Comparison of ENCODE assay signal across 32 cellular contexts in genomic region chr3:13211605-13212210, GRCh38.
"Had no signal": no experiment of that assay in that cellular context is flagged by ENCODE, and none has a peak within 500 bp of the region (broad histone marks: within the 10 kb centered on the region; RNA-seq: fewer than 3 reads in every experiment).

No MANE protein-coding gene starts in this region.

- H3K9me3 Mint-ChIP-seq: activated CD4-positive, alpha-beta memory T cell treated with anti-CD3 and anti-CD28 coated beads for 36 hours; activated naive CD4-positive, alpha-beta T cell treated with anti-CD3 and anti-CD28 coated beads, Interleukin-2, amount 10 ng/mL, durations not matched to agents 7 days and 5 days; activated naive CD8-positive, alpha-beta T cell treated with anti-CD3 and anti-CD28 coated beads, Interleukin-2, amount 50 U/mL, for 24 hours; T-cell had no signal

- H3K4me3 Mint-ChIP-seq: activated CD4-positive, alpha-beta memory T cell treated with anti-CD3 and anti-CD28 coated beads for 36 hours; activated naive CD4-positive, alpha-beta T cell treated with anti-CD3 and anti-CD28 coated beads, Interleukin-2, amount 10 ng/mL, durations not matched to agents 7 days and 5 days; activated naive CD8-positive, alpha-beta T cell; activated naive CD8-positive, alpha-beta T cell treated with anti-CD3 and anti-CD28 coated beads, Interleukin-2, amount 50 U/mL, for 24 hours; brain; T-cell had no signal

- H3K36me3 Mint-ChIP-seq: activated CD4-positive, alpha-beta memory T cell treated with anti-CD3 and anti-CD28 coated beads for 36 hours; activated naive CD4-positive, alpha-beta T cell treated with anti-CD3 and anti-CD28 coated beads, Interleukin-2, amount 10 ng/mL, durations not matched to agents 7 days and 5 days; activated naive CD8-positive, alpha-beta T cell; brain; T-cell had no signal

- DNase-seq: activated CD4-positive, alpha-beta memory T cell treated with anti-CD3 and anti-CD28 coated beads for 36 hours; activated CD4-positive, alpha-beta T cell treated with anti-CD3 and anti-CD28 coated beads for 4 hours; activated CD4-positive, alpha-beta T cell treated with anti-CD3 and anti-CD28 coated beads, Interleukin-2, amount 50 U/mL, for 1 hour; activated CD8-positive, alpha-beta memory T cell treated with anti-CD3 and anti-CD28 coated beads, Interleukin-2, amount 50 U/mL, for 4 hours; activated effector memory CD4-positive, alpha-beta T cell treated with Interleukin-2 at 50 U/mL for 16 hours; activated naive CD4-positive, alpha-beta T cell treated with anti-CD3 and anti-CD28 coated beads, Interleukin-2, amount 10 ng/mL, durations not matched to agents 7 days and 5 days; activated naive CD8-positive, alpha-beta T cell treated with anti-CD3 and anti-CD28 coated beads, Interleukin-2, amount 50 U/mL, for 24 hours; activated T-cell treated with anti-CD3 and anti-CD28 coated beads for 4 hours; activated T-cell treated with anti-CD3 and anti-CD28 coated beads, Interleukin-2, amount 50 U/mL, for 48 hours; anterior cingulate cortex; caudate nucleus; NCI-H1105 treated with DMSO at 0.1 percent for 48 hours; NCI-H1436; NCI-H1694; NCI-H1930; NCI-H2081 treated with DMSO at 0.1 percent for 48 hours; NCI-H510A; NCI-H526; NCI-H748 treated with DMSO at 0.1 percent for 48 hours; NK-92 treated with Interleukin-12 subunit alpha and Interleukin-12 subunit beta, amount 100 ng/mL, for 24 hours; PC-3; Peyer's patch; RPMI8226; SIG-M5; T-cell; T-helper 2 cell; T-helper 9 cell had no signal

- ATAC-seq: activated naive CD8-positive, alpha-beta T cell treated with anti-CD3 and anti-CD28 coated beads, Interleukin-2, amount 50 U/mL, for 24 hours; PC-3; Right ventricle myocardium inferior; SK-N-SH treated with all-trans-retinoic acid at 6 μM for 48 hours; T-cell had no signal

- H3K27me3 ChIP-seq: Peyer's patch had no signal

- H3K27ac Mint-ChIP-seq: activated CD4-positive, alpha-beta memory T cell treated with anti-CD3 and anti-CD28 coated beads for 36 hours; activated naive CD4-positive, alpha-beta T cell treated with anti-CD3 and anti-CD28 coated beads, Interleukin-2, amount 10 ng/mL, durations not matched to agents 7 days and 5 days; activated naive CD8-positive, alpha-beta T cell; activated naive CD8-positive, alpha-beta T cell treated with anti-CD3 and anti-CD28 coated beads, Interleukin-2, amount 50 U/mL, for 24 hours; T-cell had no signal

- H3K9me3 ChIP-seq: Peyer's patch had no signal

- H3K4me1 Mint-ChIP-seq: activated naive CD4-positive, alpha-beta T cell treated with anti-CD3 and anti-CD28 coated beads, Interleukin-2, amount 10 ng/mL, durations not matched to agents 7 days and 5 days; activated naive CD8-positive, alpha-beta T cell treated with anti-CD3 and anti-CD28 coated beads, Interleukin-2, amount 50 U/mL, for 24 hours; T-cell had no signal

- H3K4me1 ChIP-seq: Peyer's patch had no signal

- H3K4me3 ChIP-seq: Peyer's patch had no signal

- H3K36me3 ChIP-seq: Peyer's patch had no signal

- H3K27ac ChIP-seq: Peyer's patch, VCaP had no signal
